ENCODE assay signal across 11 cellular contexts in the genomic region with DNA sequence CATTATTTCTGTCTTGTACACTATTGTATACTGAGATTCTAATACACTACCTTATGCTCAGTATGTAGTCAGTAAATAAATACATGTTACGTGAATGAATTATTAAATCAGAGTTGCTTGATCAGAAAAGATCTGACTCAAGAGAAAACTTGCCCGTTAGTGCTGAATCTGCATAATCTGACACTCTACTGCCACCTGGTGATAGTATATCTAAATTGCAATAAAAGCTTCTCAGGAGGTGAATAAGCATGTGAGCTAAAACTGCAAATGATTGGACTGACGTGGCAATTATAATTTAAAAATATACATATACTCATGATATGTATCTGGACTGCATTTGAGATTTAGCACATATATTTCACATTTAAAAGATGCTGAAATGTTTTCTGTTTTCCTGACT.
A peak's percentile ranks its signal among the peaks of the same experiment; 100 is the strongest.
DNase-seq lines count a peak whose midpoint lies in the region; ATAC-seq and TF ChIP-seq lines count a peak whose summit lies in the region.
"Had no signal": no experiment of that assay in that cellular context is flagged by ENCODE, and none has a peak within 500 bp of the region (broad histone marks: within the 10 kb centered on the region; RNA-seq: fewer than 3 reads in every experiment).

No MANE protein-coding gene starts in this region.

- H3K4me1 Mint-ChIP-seq in HFFc6 (ENCODE audit: low read depth), result peaks cover 24% of the 10 kb centered on the region
- H3K4me1 Mint-ChIP-seq: activated CD4-positive, alpha-beta T cell treated with anti-CD3 and anti-CD28 coated beads, Interleukin-2, amount 10 ng/mL, durations not matched to agents 7 days and 5 days; memory B cell had no signal

- H3K27ac ChIP-seq in ovary, result no peak overlapping the region

- no peak for TF ChIP-seq EP300 in ovary (IDR thresholded peaks at IDR 0.05)

- DNase-seq in CMK (ENCODE audit: low read depth) (peak; percentile 34), HFFc6 (peak; percentile 39), RKO (ENCODE audit: low spot score) (peak; percentile 62), glomerular endothelial cell (ENCODE audit: extremely low read depth, low read depth, low spot score) (peak; percentile 9), GM19238 (ENCODE audit: insufficient read length, low spot score) (no peak), DMS79 (lab: John Stamatoyannopoulos, UW) (no peak), ovary (no peak)
- DNase-seq: activated CD4-positive, alpha-beta T cell treated with anti-CD3 and anti-CD28 coated beads, Interleukin-2, amount 10 ng/mL, durations not matched to agents 7 days and 5 days had no signal

- peaks cover 4% of the 10 kb centered on the region for H3K4me1 ChIP-seq in ovary (ENCODE audit: insufficient read depth)

- intact Hi-C loops in ovary (cut with DNase I), result no loop called here

- no peak overlapping the region for H3K27ac Mint-ChIP-seq in HFFc6
- H3K27ac Mint-ChIP-seq: activated CD4-positive, alpha-beta T cell treated with anti-CD3 and anti-CD28 coated beads, Interleukin-2, amount 10 ng/mL, durations not matched to agents 7 days and 5 days; memory B cell had no signal

- no peaks in the 10 kb centered on the region for H3K9me3 Mint-ChIP-seq in HFFc6
- H3K9me3 Mint-ChIP-seq: memory B cell had no signal

- H3K36me3 ChIP-seq in ovary, result no peaks in the 10 kb centered on the region

- H3K4me3 Mint-ChIP-seq in HFFc6, result no peak overlapping the region
- H3K4me3 Mint-ChIP-seq: activated CD4-positive, alpha-beta T cell treated with anti-CD3 and anti-CD28 coated beads, Interleukin-2, amount 10 ng/mL, durations not matched to agents 7 days and 5 days; brain; memory B cell had no signal

- no peak for TF ChIP-seq POLR2A in ovary (IDR thresholded peaks at IDR 0.05)

- H3K27me3 Mint-ChIP-seq in HFFc6 (ENCODE audit: insufficient read depth), result no peaks in the 10 kb centered on the region
- H3K27me3 Mint-ChIP-seq: activated CD4-positive, alpha-beta T cell treated with anti-CD3 and anti-CD28 coated beads, Interleukin-2, amount 10 ng/mL, durations not matched to agents 7 days and 5 days; brain; memory B cell had no signal

- no peaks in the 10 kb centered on the region for H3K9me3 ChIP-seq in ovary

- no peaks in the 10 kb centered on the region for H3K27me3 ChIP-seq in ovary

- TF ChIP-seq CTCF in HFFc6 (IDR thresholded peaks at IDR 0.05), result peak; percentile 72
- no peak for TF ChIP-seq CTCF in ovary (IDR thresholded peaks at IDR 0.05)

- ATAC-seq in GM18867 (IDR thresholded peaks at IDR 0.05; ENCODE audit: unreplicated experiment), result no peak

- no peaks in the 10 kb centered on the region for H3K36me3 Mint-ChIP-seq in HFFc6 (ENCODE audit: low read depth)

- WGBS in ovary, 3 donors, result 96 to 97% (median 96%) methylated on average over 3 of the region's 3 CpGs

- no peak overlapping the region for H3K4me3 ChIP-seq in ovary

Comparison
In these comparisons a context has a peak if more than half of its experiments do, and no peak if none do; other contexts are left out.
1. DNase-seq: peak in CMK (single experiment), HFFc6 (single experiment), RKO (single experiment) and glomerular endothelial cell (single experiment); none in GM19238 (single experiment), DMS79 (single experiment) and ovary (0 of 5).